8 cellular contexts compared by ENCODE assay signal in genomic region chr20:41138527-41139226, GRCh38. TPM values are rescaled to one million over a fixed set of nuclear protein-coding genes. Genes with fewer than 3 reads are reported as not detected.
DNase-seq lines count a peak whose midpoint lies in the region; ATAC-seq and TF ChIP-seq lines count a peak whose summit lies in the region.

No MANE protein-coding gene starts in this region.

- H3K27me3 ChIP-seq in SK-N-SH (ENCODE audit: insufficient read depth) (no peaks in the 10 kb centered on the region), vagina (no peaks in the 10 kb centered on the region)

- peaks cover 9 to 55% of the 10 kb centered on the region in 2 experiments; a peak in 3 of 4 replicates for H3K4me1 ChIP-seq in SK-N-SH (ENCODE audit: control insufficient read depth in 1 of 2, insufficient read depth in 2 of 2, low read depth in 1 of 2, low read length in 1 of 2)
- peaks cover 85% of the 10 kb centered on the region for H3K4me1 ChIP-seq in vagina

- H4K20me1 ChIP-seq in SK-N-SH (ENCODE audit: insufficient read depth), result peaks cover 55% of the 10 kb centered on the region

- peaks cover 63% of the 10 kb centered on the region for H3K79me2 ChIP-seq in SK-N-SH (ENCODE audit: insufficient read depth)

- intact Hi-C loops in vagina (cut with DNase I), result no loop called here

- CTCF ChIA-PET in SK-N-SH (lab: Yijun Ruan, JAX), result interaction anchor here (0.6 to 3.4 kb wide), 5 partner anchors 23 to 272 kb away, joined by 3 to 16 read pairs (median 3); no protein-coding TSS in a partner anchor

- no peak for TF ChIP-seq EP300 in SK-N-SH (IDR thresholded peaks at IDR 0.05; ENCODE audit: borderline replicate concordance in 1 of 2, low read depth in 1 of 2, low read length in 1 of 2)

- H3K4me3 ChIP-seq in GM12865 (ENCODE audit: low read depth, low read length) (peak overlapping the region; percentile 82), SK-N-SH (ENCODE audit: low read depth in 2 of 2, low read length in 1 of 2) (peak overlapping the region; percentile 94 to 97), vagina (peak overlapping the region; percentile 86 to 91)

- H3K4me2 ChIP-seq in SK-N-SH, result peak overlapping the region; percentile 100

- 26% methylated on average over 12 of the region's 12 CpGs for WGBS in SK-N-SH (ENCODE audit: low lambda C conversion rate)

- H3K9me2 ChIP-seq in SK-N-SH, result no peaks in the 10 kb centered on the region

- H3K36me3 ChIP-seq in SK-N-SH (replicated peaks in 1 of 2; ENCODE audit: control insufficient read depth in 1 of 2, insufficient read depth in 2 of 2, low read length in 1 of 2) (no peaks in the 10 kb centered on the region), vagina (no peaks in the 10 kb centered on the region)

- DNase-seq in GM12865 (ENCODE audit: low read depth) (peak; percentile 49), SK-N-SH (peak; percentile 34), dermis blood vessel endothelial cell (peak; percentile 48), midbrain (lab: John Stamatoyannopoulos, UW) (peak; percentile 38), vagina (ENCODE audit: extremely low spot score in 2 of 2) (no peak), islet precursor cell (no peak)

- no peaks in the 10 kb centered on the region for H3K9me3 ChIP-seq in SK-N-SH
- H3K9me3 ChIP-seq in vagina, result no peaks in the 10 kb centered on the region

- TF ChIP-seq RAD21 in SK-N-SH (IDR thresholded peaks at IDR 0.05; ENCODE audit: low read length), result no peak

- POLR2A ChIA-PET in SK-N-SH (lab: Yijun Ruan, JAX), result interaction anchor here (0.5 kb wide), 1 partner anchor 93 kb away, joined by 3 read pairs; no protein-coding TSS in a partner anchor

- peak overlapping the region; percentile 77 to 93 for H3K27ac ChIP-seq in SK-N-SH (ENCODE audit: low read depth in 2 of 2, low read length in 1 of 2)
- peak overlapping the region; percentile 98 for H3K27ac ChIP-seq in vagina

- TF ChIP-seq POLR2A in vagina (IDR thresholded peaks at IDR 0.05), result no peak

- TF ChIP-seq CTCF in GM12865 (IDR thresholded peaks at IDR 0.05; ENCODE audit: insufficient read depth, low read depth, low read length, missing control alignments) (no peak), SK-N-SH (IDR thresholded peaks at IDR 0.05) (no peak), vagina (IDR thresholded peaks at IDR 0.05) (no peak)

- no peaks in the 10 kb centered on the region for H3F3A ChIP-seq in SK-N-SH (replicated peaks; ENCODE audit: insufficient read depth)

- ATAC-seq in HG03135 (IDR thresholded peaks at IDR 0.05; ENCODE audit: unreplicated experiment) (no peak), HG03520 (IDR thresholded peaks at IDR 0.05; ENCODE audit: unreplicated experiment) (no peak)

- peak overlapping the region; percentile 94 for H3K9ac ChIP-seq in SK-N-SH

- H2AFZ ChIP-seq in SK-N-SH (ENCODE audit: low read depth), result peak overlapping the region; percentile 33; the same call in 1 of the 2 replicates

TF ChIP-seq in SK-N-SH, 30 proteins besides CTCF, POLR2A, EP300 and RAD21:
- TF ChIP-seq GABPA (IDR thresholded peaks at IDR 0.05; ENCODE audit: low read depth) (no peak), POLR2AphosphoS5 (IDR thresholded peaks at IDR 0.05; ENCODE audit: low read depth, low read length) (no peak), RXRA (IDR thresholded peaks at IDR 0.05; ENCODE audit: borderline replicate concordance, low read depth) (no peak), TAF1 (IDR thresholded peaks at IDR 0.05; ENCODE audit: borderline replicate concordance, low read depth, low read length) (no peak), GATA2 (CRISPR knock-in tag; IDR thresholded peaks at IDR 0.05) (no peak), TEAD4 (IDR thresholded peaks at IDR 0.05; ENCODE audit: borderline replicate concordance, insufficient read depth) (no peak), TCF12 (IDR thresholded peaks at IDR 0.05) (no peak), MXI1 (IDR thresholded peaks at IDR 0.05; ENCODE audit: low read depth, low read length) (no peak), NRF1 (IDR thresholded peaks at IDR 0.05; ENCODE audit: low read depth, low read length) (no peak)
- TF ChIP-seq, protein P1, sequence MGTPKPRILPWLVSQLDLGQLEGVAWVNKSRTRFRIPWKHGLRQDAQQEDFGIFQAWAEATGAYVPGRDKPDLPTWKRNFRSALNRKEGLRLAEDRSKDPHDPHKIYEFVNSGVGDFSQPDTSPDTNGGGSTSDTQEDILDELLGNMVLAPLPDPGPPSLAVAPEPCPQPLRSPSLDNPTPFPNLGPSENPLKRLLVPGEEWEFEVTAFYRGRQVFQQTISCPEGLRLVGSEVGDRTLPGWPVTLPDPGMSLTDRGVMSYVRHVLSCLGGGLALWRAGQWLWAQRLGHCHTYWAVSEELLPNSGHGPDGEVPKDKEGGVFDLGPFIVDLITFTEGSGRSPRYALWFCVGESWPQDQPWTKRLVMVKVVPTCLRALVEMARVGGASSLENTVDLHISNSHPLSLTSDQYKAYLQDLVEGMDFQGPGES (IDR thresholded peaks at IDR 0.05; ENCODE audit: low read depth, low read length), result no peak
- TF ChIP-seq, protein P2, sequence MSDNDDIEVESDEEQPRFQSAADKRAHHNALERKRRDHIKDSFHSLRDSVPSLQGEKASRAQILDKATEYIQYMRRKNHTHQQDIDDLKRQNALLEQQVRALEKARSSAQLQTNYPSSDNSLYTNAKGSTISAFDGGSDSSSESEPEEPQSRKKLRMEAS (IDR thresholded peaks at IDR 0.05; ENCODE audit: low read depth), result no peak
TF ChIP-seq in SK-N-SH: peak in this region for 0.

RNA-seq across cellular contexts. Expression of gene PLCG1, which starts 1.3 kb away (rescaled TPM):
- polyA plus RNA-seq in SK-N-SH (2012; rRNA removed), result 81.4 and 81.9 TPM in 2 replicates
- polyA plus RNA-seq in SK-N-SH (2012; cell fraction: cytosol; rRNA removed), result 25.9 and 40.7 TPM in 2 replicates
- 413 and 515 TPM in 2 replicates for polyA plus RNA-seq in SK-N-SH (2012; cell fraction: nucleus; rRNA removed)
- total RNA-seq in dermis blood vessel endothelial cell (188 TPM in 2 replicates), vagina (138 TPM)

Comparison
In these comparisons a context has a peak if more than half of its experiments do, and no peak if none do; other contexts are left out.
1. DNase-seq: peak in GM12865 (single experiment), SK-N-SH (single experiment), dermis blood vessel endothelial cell (single experiment) and midbrain (single experiment); none in vagina (0 of 2) and islet precursor cell (single experiment).
2. Peak in every context shown above with its lines, with median percentiles within 50 percentile points of each other: H3K4me3 ChIP-seq.